Comparison of ENCODE assay signal across 8 cellular contexts in genomic region chr16:14285542-14286380, GRCh38.
DNase-seq lines count a peak whose midpoint lies in the region; ATAC-seq, FAIRE-seq and TF ChIP-seq lines count a peak whose summit lies in the region.

No MANE protein-coding gene starts in this region.

- no peaks in the 10 kb centered on the region for H3K79me2 ChIP-seq in Karpas-422 (ENCODE audit: low read length)
- H3K79me2 ChIP-seq in fibroblast of lung (ENCODE audit: control insufficient read depth, insufficient read depth, low read length), result no peaks in the 10 kb centered on the region

- H3K27ac ChIP-seq in Karpas-422 (ENCODE audit: low read length) (peak overlapping the region; percentile 65), fibroblast of lung (ENCODE audit: insufficient read depth, low read length) (peak overlapping the region; percentile 23)
- peak overlapping the region; percentile 69 for H3K27ac ChIP-seq in naive thymus-derived CD4-positive, alpha-beta T cell (ENCODE audit: low read depth, low read length)

- CTCF ChIA-PET in naive thymus-derived CD4-positive, alpha-beta T cell (lab: Charles Lee), result interaction anchor here (0.5 to 3.0 kb wide), 4 partner anchors 15 to 366 kb away, joined by 3 to 17 read pairs (median 6); partner anchors contain the start of gene ERCC4

- H4K20me1 ChIP-seq in Karpas-422 (ENCODE audit: insufficient read depth, low read depth, low read length), result no peaks in the 10 kb centered on the region
- H4K20me1 ChIP-seq in fibroblast of lung (ENCODE audit: control insufficient read depth, extremely low read depth, insufficient read depth, low read length), result no peaks in the 10 kb centered on the region

- TF ChIP-seq CTCF in fibroblast of lung (conservative IDR thresholded peaks at IDR 0.05 in 1 of 2, IDR thresholded peaks at IDR 0.05 in 1 of 2; ENCODE audit: low read depth in 1 of 2, low read length in 2 of 2), result no peak

- H3K9me3 ChIP-seq in Karpas-422 (ENCODE audit: low read length) (peaks cover 6% of the 10 kb centered on the region), fibroblast of lung (ENCODE audit: control insufficient read depth, insufficient read depth, low read depth, low read length) (no peaks in the 10 kb centered on the region)
- peaks cover 0 to 9% (median 0%) of the 10 kb centered on the region in 3 experiments for H3K9me3 ChIP-seq in naive thymus-derived CD4-positive, alpha-beta T cell (ENCODE audit: control insufficient read depth in 2 of 3, low read length in 3 of 3)

- peaks cover 17% of the 10 kb centered on the region for H3K9me3 Mint-ChIP-seq in activated T-helper 1 cell treated with anti-CD3 and anti-CD28 coated beads, Interleukin-12 subunit alpha, Interleukin-12 subunit beta, Interleukin-2, Interleukin-4 antibody, amounts not matched to agents 30 ng/mL and 10 ng/mL and 1 ng/mL, durations not matched to agents 14 hours and 24 hours and 36 hours
- peaks cover 4 to 41% (median 12%) of the 10 kb centered on the region in 11 donors for H3K9me3 Mint-ChIP-seq in naive thymus-derived CD4-positive, alpha-beta T cell
- peaks cover 11% of the 10 kb centered on the region for H3K9me3 Mint-ChIP-seq in stimulated activated effector memory CD8-positive, alpha-beta T cell treated with anti-CD3 and anti-CD28 coated beads, Interleukin-12 subunit alpha, Interleukin-12 subunit beta, amount 100 ng/mL, for 72 hours

- H3K4me3 ChIP-seq in Karpas-422 (ENCODE audit: low read length) (peak overlapping the region; percentile 97), fibroblast of lung (replicated peaks in 1 of 4; ENCODE audit: control extremely low read depth in 1 of 4, insufficient read depth in 1 of 4, low read depth in 3 of 4, low read length in 4 of 4) (peak overlapping the region; percentile 84 to 87 (median 85))
- peak overlapping the region; percentile 67 for H3K4me3 ChIP-seq in naive thymus-derived CD4-positive, alpha-beta T cell (ENCODE audit: low read length)

- H3K9me2 ChIP-seq in Karpas-422 (replicated peaks; ENCODE audit: insufficient read depth, low read length), result no peaks in the 10 kb centered on the region

- peak overlapping the region; percentile 77 for H3K27ac Mint-ChIP-seq in activated T-helper 1 cell treated with anti-CD3 and anti-CD28 coated beads, Interleukin-12 subunit alpha, Interleukin-12 subunit beta, Interleukin-2, Interleukin-4 antibody, amounts not matched to agents 30 ng/mL and 10 ng/mL and 1 ng/mL, durations not matched to agents 14 hours and 24 hours and 36 hours
- H3K27ac Mint-ChIP-seq in naive thymus-derived CD4-positive, alpha-beta T cell, result peak overlapping the region; percentile 85 to 97 (median 95)
- peak overlapping the region; percentile 97 for H3K27ac Mint-ChIP-seq in stimulated activated effector memory CD8-positive, alpha-beta T cell treated with anti-CD3 and anti-CD28 coated beads, Interleukin-12 subunit alpha, Interleukin-12 subunit beta, amount 100 ng/mL, for 72 hours

- H3K27me3 ChIP-seq in Karpas-422 (ENCODE audit: low read length), result no peaks in the 10 kb centered on the region
- H3K27me3 ChIP-seq in fibroblast of lung (ENCODE audit: control insufficient read depth, insufficient read depth, low read length), result no peaks in the 10 kb centered on the region
- no peaks in the 10 kb centered on the region for H3K27me3 ChIP-seq in naive thymus-derived CD4-positive, alpha-beta T cell (ENCODE audit: control insufficient read depth in 2 of 2, insufficient read depth in 2 of 2, low read length in 2 of 2)

- intact Hi-C loops in activated T-helper 1 cell treated with anti-CD3 and anti-CD28 coated beads, Interleukin-12 subunit alpha, Interleukin-12 subunit beta, Interleukin-2, Interleukin-4 antibody, amounts not matched to agents 30 ng/mL and 10 ng/mL and 1 ng/mL, durations not matched to agents 14 hours and 24 hours and 36 hours (cut with micrococcal nuclease), result loop anchor here (1.0 to 5.0 kb wide), 7 partner anchors 18 to 366 kb away; partner anchors contain the start of genes MRTFB and PARN
- intact Hi-C loops in naive thymus-derived CD4-positive, alpha-beta T cell (cut with micrococcal nuclease), result loop anchor here (1.0 to 10.0 kb wide), 10 partner anchors 16 to 366 kb away; partner anchors contain the start of genes MRTFB (in 2 of the 2), PARN (in 2 of the 2) and ERCC4 (in 1 of the 2)

- H2AFZ ChIP-seq in Karpas-422 (ENCODE audit: low read length) (peak overlapping the region; percentile 99), fibroblast of lung (ENCODE audit: low read length) (peak overlapping the region; percentile 89)

- peak overlapping the region; percentile 89 for H3K4me3 Mint-ChIP-seq in activated T-helper 1 cell treated with anti-CD3 and anti-CD28 coated beads, Interleukin-12 subunit alpha, Interleukin-12 subunit beta, Interleukin-2, Interleukin-4 antibody, amounts not matched to agents 30 ng/mL and 10 ng/mL and 1 ng/mL, durations not matched to agents 14 hours and 24 hours and 36 hours
- peak overlapping the region; percentile 84 to 96 (median 94) for H3K4me3 Mint-ChIP-seq in naive thymus-derived CD4-positive, alpha-beta T cell
- H3K4me3 Mint-ChIP-seq in stimulated activated effector memory CD8-positive, alpha-beta T cell treated with anti-CD3 and anti-CD28 coated beads, Interleukin-12 subunit alpha, Interleukin-12 subunit beta, amount 100 ng/mL, for 72 hours, result peak overlapping the region; percentile 81

- peak; percentile 68 for ATAC-seq in GM21825 (IDR thresholded peaks at IDR 0.05; ENCODE audit: unreplicated experiment)
- ATAC-seq in naive thymus-derived CD4-positive, alpha-beta T cell, result peak; percentile 90
- ATAC-seq in stimulated activated effector memory CD8-positive, alpha-beta T cell treated with anti-CD3 and anti-CD28 coated beads, Interleukin-12 subunit alpha, Interleukin-12 subunit beta, amount 100 ng/mL, for 72 hours, result peak; percentile 87

- H3K36me3 ChIP-seq in Karpas-422 (ENCODE audit: insufficient read depth, low read length) (no peaks in the 10 kb centered on the region), fibroblast of lung (ENCODE audit: control insufficient read depth, insufficient read depth, low read length) (no peaks in the 10 kb centered on the region)
- peaks cover 0 to 4% (median 0%) of the 10 kb centered on the region in 3 experiments for H3K36me3 ChIP-seq in naive thymus-derived CD4-positive, alpha-beta T cell (ENCODE audit: control insufficient read depth in 2 of 3, insufficient read depth in 3 of 3, low read length in 3 of 3)

- peaks cover 27% of the 10 kb centered on the region for H3K4me1 ChIP-seq in Karpas-422 (ENCODE audit: low read length)
- no peaks in the 10 kb centered on the region for H3K4me1 ChIP-seq in fibroblast of lung (ENCODE audit: control insufficient read depth, extremely low read depth, insufficient read depth, low read length)
- H3K4me1 ChIP-seq in naive thymus-derived CD4-positive, alpha-beta T cell (ENCODE audit: control insufficient read depth in 2 of 2, insufficient read depth in 2 of 2, low read length in 2 of 2), result peaks cover 0 to 3% of the 10 kb centered on the region in 2 donors

- POLR2A ChIA-PET in naive thymus-derived CD4-positive, alpha-beta T cell (lab: Charles Lee), result interaction anchor here (0.8 to 2.7 kb wide), 8 partner anchors 9 to 366 kb away, joined by 3 to 18 read pairs (median 6); partner anchors contain the start of gene PARN

- H3K9ac ChIP-seq in Karpas-422 (ENCODE audit: low read length) (peak overlapping the region; percentile 79), fibroblast of lung (ENCODE audit: insufficient read depth, low read length) (peak overlapping the region; percentile 65)

- peaks cover 2% of the 10 kb centered on the region for H3K36me3 Mint-ChIP-seq in activated T-helper 1 cell treated with anti-CD3 and anti-CD28 coated beads, Interleukin-12 subunit alpha, Interleukin-12 subunit beta, Interleukin-2, Interleukin-4 antibody, amounts not matched to agents 30 ng/mL and 10 ng/mL and 1 ng/mL, durations not matched to agents 14 hours and 24 hours and 36 hours (ENCODE audit: low read depth)
- H3K36me3 Mint-ChIP-seq in naive thymus-derived CD4-positive, alpha-beta T cell, result peaks cover 0 to 4% (median 2%) of the 10 kb centered on the region in 5 donors
- peaks cover 20% of the 10 kb centered on the region for H3K36me3 Mint-ChIP-seq in stimulated activated effector memory CD8-positive, alpha-beta T cell treated with anti-CD3 and anti-CD28 coated beads, Interleukin-12 subunit alpha, Interleukin-12 subunit beta, amount 100 ng/mL, for 72 hours

- DNase-seq in DMS79 treated with DMSO at 0.1 percent for 48 hours (lab: John Stamatoyannopoulos, UW) (peak; percentile 86), Karpas-422 (peak; percentile 98), RCC 7860 (ENCODE audit: low spot score) (peak; percentile 98), fibroblast of lung (ENCODE audit: low read depth in 2 of 2) (peak; percentile 95 to 98)
- DNase-seq in activated T-helper 1 cell treated with anti-CD3 and anti-CD28 coated beads, Interleukin-12 subunit alpha, Interleukin-12 subunit beta, Interleukin-2, Interleukin-4 antibody, amounts not matched to agents 30 ng/mL and 10 ng/mL and 1 ng/mL, durations not matched to agents 14 hours and 24 hours and 36 hours (ENCODE audit: low spot score), result peak; percentile 91
- DNase-seq in naive thymus-derived CD4-positive, alpha-beta T cell, result peak; percentile 89 to 99 (median 97)
- peak; percentile 98 to 99 for DNase-seq in stimulated activated effector memory CD8-positive, alpha-beta T cell treated with anti-CD3 and anti-CD28 coated beads, Interleukin-12 subunit alpha, Interleukin-12 subunit beta, amount 100 ng/mL, for 72 hours (ENCODE audit: low spot score in 2 of 2)

- peak; percentile 71 for FAIRE-seq in RCC 7860 (lab: Jason Lieb, UNC)

- peaks cover 20% of the 10 kb centered on the region for H3K4me1 Mint-ChIP-seq in activated T-helper 1 cell treated with anti-CD3 and anti-CD28 coated beads, Interleukin-12 subunit alpha, Interleukin-12 subunit beta, Interleukin-2, Interleukin-4 antibody, amounts not matched to agents 30 ng/mL and 10 ng/mL and 1 ng/mL, durations not matched to agents 14 hours and 24 hours and 36 hours (ENCODE audit: low read depth)
- peaks cover 2 to 32% (median 19%) of the 10 kb centered on the region in 7 donors for H3K4me1 Mint-ChIP-seq in naive thymus-derived CD4-positive, alpha-beta T cell
- H3K4me1 Mint-ChIP-seq in stimulated activated effector memory CD8-positive, alpha-beta T cell treated with anti-CD3 and anti-CD28 coated beads, Interleukin-12 subunit alpha, Interleukin-12 subunit beta, amount 100 ng/mL, for 72 hours, result peaks cover 19% of the 10 kb centered on the region

- peaks cover 6% of the 10 kb centered on the region for H3K27me3 Mint-ChIP-seq in activated T-helper 1 cell treated with anti-CD3 and anti-CD28 coated beads, Interleukin-12 subunit alpha, Interleukin-12 subunit beta, Interleukin-2, Interleukin-4 antibody, amounts not matched to agents 30 ng/mL and 10 ng/mL and 1 ng/mL, durations not matched to agents 14 hours and 24 hours and 36 hours (ENCODE audit: insufficient read depth)
- peaks cover 0 to 3% (median 0%) of the 10 kb centered on the region in 5 donors for H3K27me3 Mint-ChIP-seq in naive thymus-derived CD4-positive, alpha-beta T cell

- peak overlapping the region; percentile 98 for H3K4me2 ChIP-seq in Karpas-422 (ENCODE audit: low read depth, low read length, poor library complexity, severe bottlenecking)
- peak overlapping the region; percentile 80 for H3K4me2 ChIP-seq in fibroblast of lung (ENCODE audit: extremely low read depth, insufficient read depth, low read length)

Comparison
In these comparisons a context has a peak if more than half of its experiments do, and no peak if none do; other contexts are left out.
1. Peak in every context shown above with its lines: DNase-seq, ATAC-seq, H3K4me3 ChIP-seq and H3K27ac ChIP-seq.